Comparison of ENCODE assay signal across 18 cellular contexts in the genomic region with DNA sequence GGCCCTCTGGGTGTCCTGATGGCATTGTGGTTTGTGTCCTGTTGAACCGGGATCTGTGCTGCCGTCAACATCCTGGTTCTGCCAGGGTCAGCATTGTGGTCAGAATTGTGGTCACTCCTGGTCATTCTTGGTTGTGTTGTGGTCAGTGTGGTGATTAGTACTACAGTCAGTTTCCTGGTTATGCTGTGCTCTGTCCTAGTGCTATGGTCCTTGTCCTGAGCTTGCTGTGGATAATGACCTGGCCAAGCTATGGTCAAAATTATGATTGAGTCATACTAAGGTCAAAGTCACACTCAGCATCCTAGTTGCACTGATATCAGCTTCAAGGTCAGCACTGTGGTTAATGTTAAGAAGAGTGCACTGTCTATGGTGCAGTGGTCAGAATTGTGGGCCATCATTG. TPM values are rescaled to one million over a fixed set of nuclear protein-coding genes. Genes with fewer than 3 reads are reported as not detected.
A peak's percentile ranks its signal among the peaks of the same experiment; 100 is the strongest.
DNase-seq lines count a peak whose midpoint lies in the region; FAIRE-seq and TF ChIP-seq lines count a peak whose summit lies in the region.
"Had no signal": no experiment of that assay in that cellular context is flagged by ENCODE, and none has a peak within 500 bp of the region (broad histone marks: within the 10 kb centered on the region; RNA-seq: fewer than 3 reads in every experiment).

No MANE protein-coding gene starts in this region.

- peaks cover 0 to 8% (median 5%) of the 10 kb centered on the region in 4 donors for H3K4me1 ChIP-seq in liver (ENCODE audit: control insufficient read depth in 4 of 4, insufficient read depth in 4 of 4, low read length in 3 of 4)

- no peak overlapping the region for H3K4me3 Mint-ChIP-seq in mesothelial cell of epicardium
- H3K4me3 Mint-ChIP-seq: CD4-positive, alpha-beta T cell had no signal

- H3K4me1 Mint-ChIP-seq in mesothelial cell of epicardium: peaks cover 15% of the 10 kb centered on the region

- peaks cover 0 to 9% (median 4%) of the 10 kb centered on the region in 4 donors for H3K9me3 ChIP-seq in liver (ENCODE audit: control insufficient read depth in 4 of 4, low read length in 3 of 4)
- H3K9me3 ChIP-seq: SK-N-SH had no signal

- H3K9me3 Mint-ChIP-seq in mesothelial cell of epicardium: peaks cover 9% of the 10 kb centered on the region

- H3K27me3 Mint-ChIP-seq in mesothelial cell of epicardium (ENCODE audit: low read depth): peaks cover 16% of the 10 kb centered on the region

- no peak overlapping the region for H3K9ac ChIP-seq in liver (ENCODE audit: low read depth in 1 of 2, low read length in 2 of 2)
- H3K9ac ChIP-seq: SK-N-SH had no signal

- no peak for FAIRE-seq in HTR-8/SVneo (lab: Jason Lieb, UNC)
- FAIRE-seq: A204.1 had no signal

- TF ChIP-seq CTCF in brain microvascular endothelial cell (IDR thresholded peaks at IDR 0.05; ENCODE audit: low read depth, low read length, missing control alignments) (no peak), liver (IDR thresholded peaks at IDR 0.05; ENCODE audit: low read depth, low read length, missing input control) (no peak), mesothelial cell of epicardium (IDR thresholded peaks at IDR 0.05; ENCODE audit: unreplicated experiment) (no peak)

- in situ Hi-C loops in brain microvascular endothelial cell (cut with HindIII; ENCODE audit: low pct_ligation_motif_present, low sequenced_read_pairs): no loop called here

- H3K27me3 ChIP-seq in brain microvascular endothelial cell (replicated peaks) (no peaks in the 10 kb centered on the region), liver (ENCODE audit: control insufficient read depth in 4 of 4, insufficient read depth in 4 of 4, low read length in 3 of 4) (no peaks in the 10 kb centered on the region)

- TF ChIP-seq RAD21 in liver (IDR thresholded peaks at IDR 0.05): no peak

- H3K27ac ChIP-seq in brain microvascular endothelial cell: no peak overlapping the region
- no peak overlapping the region for H3K27ac ChIP-seq in liver (ENCODE audit: low read depth in 1 of 2, low read length in 2 of 2)

- H3K27ac Mint-ChIP-seq in mesothelial cell of epicardium: no peak overlapping the region
- H3K27ac Mint-ChIP-seq: CD4-positive, alpha-beta T cell had no signal

- peak; percentile 28 for DNase-seq in AG08395 (ENCODE audit: low spot score)
- peak; percentile 16 for DNase-seq in HT-29 (ENCODE audit: low spot score)
- peak; percentile 41 for DNase-seq in brain microvascular endothelial cell
- no peak for DNase-seq in NCI-H69 (lab: John Stamatoyannopoulos, UW)
- no peak for DNase-seq in mesothelial cell of epicardium (ENCODE audit: low spot score in 2 of 2, unreplicated experiment in 2 of 2)
- no peak for DNase-seq in LoVo (ENCODE audit: low spot score)
- no peak for DNase-seq in HTR-8/SVneo (ENCODE audit: insufficient read length, low spot score)
- DNase-seq: CD4-positive, alpha-beta T cell; DMS79 treated with DMSO at 0.1 percent for 48 hours; H7; NCI-H1436 treated with DMSO at 0.1 percent for 48 hours; NCI-H2227 treated with DMSO at 0.1 percent for 48 hours; NCI-H526 treated with DMSO at 0.1 percent for 48 hours; PC-3; SK-N-SH had no signal

- H3K4me3 ChIP-seq in brain microvascular endothelial cell (ENCODE audit: low read depth, low read length) (no peak overlapping the region), liver (ENCODE audit: low read depth in 1 of 3, low read length in 3 of 3) (no peak overlapping the region)

- H3K36me3 Mint-ChIP-seq in mesothelial cell of epicardium: no peaks in the 10 kb centered on the region

- WGBS in liver: 65% methylated on average over 2 of the region's 2 CpGs

- H3K36me3 ChIP-seq in brain microvascular endothelial cell (replicated peaks) (no peaks in the 10 kb centered on the region), liver (ENCODE audit: control insufficient read depth in 4 of 4, insufficient read depth in 3 of 4, low read depth in 1 of 4, low read length in 3 of 4) (no peaks in the 10 kb centered on the region)

TF ChIP-seq in liver, 16 proteins besides CTCF, POLR2A, EP300 and RAD21:
- TF ChIP-seq SP1 (IDR thresholded peaks at IDR 0.05) (no peak), FOXA1 (IDR thresholded peaks at IDR 0.05) (no peak), HNF4A (conservative IDR thresholded peaks at IDR 0.05) (peak; percentile 49 to 88), NR2F2 (IDR thresholded peaks at IDR 0.05) (no peak), RXRA (IDR thresholded peaks at IDR 0.05) (peak; percentile 26 to 83), YY1 (IDR thresholded peaks at IDR 0.05) (peak; percentile 42), JUND (IDR thresholded peaks at IDR 0.05) (peak in 1 of 2 donors; percentile 30)
- TF ChIP-seq, protein P1, sequence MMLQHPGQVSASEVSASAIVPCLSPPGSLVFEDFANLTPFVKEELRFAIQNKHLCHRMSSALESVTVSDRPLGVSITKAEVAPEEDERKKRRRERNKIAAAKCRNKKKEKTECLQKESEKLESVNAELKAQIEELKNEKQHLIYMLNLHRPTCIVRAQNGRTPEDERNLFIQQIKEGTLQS (IDR thresholded peaks at IDR 0.05): no peak
TF ChIP-seq in liver: peak in this region for 4.

RNA-seq across cellular contexts. Expression of a gene that starts 4.5 kb away (rescaled TPM):
- not detected in 2 replicates for total RNA-seq in HT-29 (2014; rRNA removed; shearing (Covaris generic))
- total RNA-seq in liver: 1 to 10 TPM; 1.1 to 3.6 TPM
- 10 to 100 TPM in 1 of 2 donors, under 1 TPM in 1; 0.49 to 28.9 TPM for polyA plus RNA-seq in liver
- total RNA-seq in mesothelial cell of epicardium: 91.7 to 100 TPM (median 99.2 TPM) in 3 replicates
- total RNA-seq: LHCN-M2 had no signal

Comparison
In these comparisons a context has a peak if more than half of its experiments do, and no peak if none do; other contexts are left out.
1. DNase-seq: peak in AG08395 (single experiment), HT-29 (single experiment) and brain microvascular endothelial cell (single experiment); none in NCI-H69 (single experiment), mesothelial cell of epicardium (0 of 2), LoVo (single experiment) and HTR-8/SVneo (single experiment).
2. RNA of a gene that starts 4.5 kb away (total RNA-seq): 91.7 to 100 TPM in mesothelial cell of epicardium; 1.1 to 3.6 TPM in liver and not detected in HT-29; every median in the first group is over 10 times any median in the second.